In the genomic region with DNA sequence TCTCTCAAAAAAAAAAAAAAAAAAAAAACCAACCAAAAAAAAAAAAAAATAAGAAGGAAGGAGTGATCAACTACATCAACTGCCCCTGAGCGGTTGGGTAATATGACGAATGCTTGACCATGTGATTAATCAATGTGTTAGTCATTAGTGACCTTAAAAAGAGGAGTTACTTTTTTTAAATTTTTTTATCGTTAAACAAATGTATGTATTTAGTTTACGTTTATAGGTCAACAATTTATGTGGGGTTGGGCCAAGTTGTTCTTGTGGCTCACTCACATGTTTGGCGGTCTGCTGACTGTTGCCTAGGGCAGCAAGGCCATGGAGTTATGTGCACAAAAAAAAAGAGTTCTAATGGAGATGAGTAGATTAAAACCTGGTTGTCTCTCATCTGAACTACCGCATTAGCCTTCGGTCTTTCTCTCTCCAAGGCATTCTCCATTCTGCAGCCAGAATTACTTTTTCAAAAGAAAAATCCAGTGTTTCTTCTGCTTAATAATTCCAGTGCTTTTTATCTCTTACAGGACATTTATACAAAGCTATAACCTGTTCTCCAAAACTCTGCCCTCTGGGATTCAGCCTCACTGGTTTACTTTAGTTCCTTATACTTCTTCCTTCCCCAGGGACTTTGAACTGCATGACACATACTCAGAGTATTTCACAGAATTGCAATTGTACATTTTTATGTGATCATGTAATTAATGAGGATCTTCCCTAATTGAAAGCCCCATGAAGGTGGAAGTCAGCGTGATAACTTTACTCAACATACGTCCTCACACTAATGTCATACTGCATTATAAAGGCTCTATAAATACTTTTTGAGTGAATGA, we compare ENCODE assay signal across 17 cellular contexts.
A peak's percentile ranks its signal among the peaks of the same experiment; 100 is the strongest.
DNase-seq lines count a peak whose midpoint lies in the region; ATAC-seq lines count a peak whose summit lies in the region.
"Had no signal": no experiment of that assay in that cellular context is flagged by ENCODE, and none has a peak within 500 bp of the region (broad histone marks: within the 10 kb centered on the region; RNA-seq: fewer than 3 reads in every experiment).

No MANE protein-coding gene starts in this region.

- no peak overlapping the region for H4K91ac ChIP-seq in neuronal stem cell (ENCODE audit: low read depth, low read length, poor library complexity)

- no peaks in the 10 kb centered on the region for H3K36me3 ChIP-seq in neuronal stem cell (replicated peaks in 1 of 2; ENCODE audit: control insufficient read depth in 2 of 2, insufficient read depth in 2 of 2, low read length in 2 of 2)
- H3K36me3 ChIP-seq: BLaER1, colonic mucosa, gastrocnemius medialis, transverse colon had no signal

- no peaks in the 10 kb centered on the region for H3K79me1 ChIP-seq in neuronal stem cell (ENCODE audit: low read depth, low read length)

- no peaks in the 10 kb centered on the region for H3K9me3 ChIP-seq in neuronal stem cell (replicated peaks in 1 of 2; ENCODE audit: control insufficient read depth in 2 of 2, insufficient read depth in 1 of 2, low read depth in 1 of 2, low read length in 2 of 2)
- H3K9me3 ChIP-seq: BLaER1, colonic mucosa, gastrocnemius medialis, psoas muscle, transverse colon had no signal

- no peak overlapping the region for H3K9ac ChIP-seq in neuronal stem cell (ENCODE audit: low read depth, low read length, poor library complexity)
- H3K9ac ChIP-seq: BLaER1 had no signal

- H2AK5ac ChIP-seq in neuronal stem cell (ENCODE audit: low read depth, low read length), result no peak overlapping the region

- H2BK5ac ChIP-seq in neuronal stem cell (ENCODE audit: low read length), result no peak overlapping the region

- H4K8ac ChIP-seq in neuronal stem cell (ENCODE audit: low read depth, low read length), result no peak overlapping the region

- no peak overlapping the region for H2BK120ac ChIP-seq in neuronal stem cell (ENCODE audit: low read depth, low read length)

- no peaks in the 10 kb centered on the region for H3K27me3 ChIP-seq in neuronal stem cell (ENCODE audit: control insufficient read depth in 3 of 3, insufficient read depth in 3 of 3, low read depth in 1 of 3, low read length in 3 of 3)
- H3K27me3 ChIP-seq: BLaER1, colonic mucosa, gastrocnemius medialis, transverse colon had no signal

- H3K4ac ChIP-seq in neuronal stem cell (ENCODE audit: low read length), result no peak overlapping the region

- H3K4me1 ChIP-seq in neuronal stem cell (ENCODE audit: control insufficient read depth in 2 of 2, insufficient read depth in 1 of 2, low read depth in 1 of 2, low read length in 2 of 2), result no peaks in the 10 kb centered on the region
- H3K4me1 ChIP-seq: BLaER1, colonic mucosa, psoas muscle had no signal

- H3K4me2 ChIP-seq in neuronal stem cell (ENCODE audit: insufficient read depth, low read length, poor library complexity, severe bottlenecking), result no peak overlapping the region
- H3K4me2 ChIP-seq: BLaER1 had no signal

- no peak overlapping the region for H3K14ac ChIP-seq in neuronal stem cell (ENCODE audit: low read length)

- no peak overlapping the region for H3K18ac ChIP-seq in neuronal stem cell (ENCODE audit: low read length)

- H2BK12ac ChIP-seq in neuronal stem cell (ENCODE audit: low read length), result no peak overlapping the region

- no peak for ATAC-seq in stimulated activated naive CD8-positive, alpha-beta T cell treated with anti-CD3 and anti-CD28 coated beads, Interleukin-15, Interleukin-2, amounts not matched to agents 100 U/mL and 50 U/mL, for 24 hours
- ATAC-seq in GM21786 (IDR thresholded peaks at IDR 0.05; ENCODE audit: unreplicated experiment), result no peak
- ATAC-seq: gastrocnemius medialis, psoas muscle had no signal

- H2AFZ ChIP-seq in neuronal stem cell (ENCODE audit: low read length), result peak overlapping the region; percentile 40

- H3K4me3 ChIP-seq in neuronal stem cell (ENCODE audit: low read length in 2 of 2), result no peak overlapping the region
- H3K4me3 ChIP-seq: BLaER1, colonic mucosa, gastrocnemius medialis, psoas muscle, transverse colon had no signal

- peak; percentile 75 for DNase-seq in EL
- DNase-seq in RPMI7951 (ENCODE audit: low read depth), result peak; percentile 75
- DNase-seq in fibroblast of gingiva (ENCODE audit: low read depth), result peak; percentile 49
- no peak for DNase-seq in neuronal stem cell (ENCODE audit: low spot score)
- DNase-seq in stimulated activated naive CD8-positive, alpha-beta T cell treated with anti-CD3 and anti-CD28 coated beads, Interleukin-15, Interleukin-2, amounts not matched to agents 100 U/mL and 50 U/mL, for 24 hours, result no peak
- no peak for DNase-seq in stimulated activated CD4-positive, alpha-beta T cell treated with anti-CD3 and anti-CD28 coated beads, Interleukin-15, amount 100 ng/mL, for 24 hours
- no peak for DNase-seq in superior temporal gyrus (ENCODE audit: extremely low spot score)
- DNase-seq: activated CD4-positive, CD25-positive, alpha-beta regulatory T cell treated with anti-CD3 and anti-CD28 coated beads, Interleukin-2, amount 50 U/mL, for 72 hours; activated CD8-positive, alpha-beta memory T cell treated with anti-CD3 and anti-CD28 coated beads, Interleukin-2, amount 50 U/mL, for 4 hours; colonic mucosa; gastrocnemius medialis; islet precursor cell; psoas muscle; T-helper 1 cell; transverse colon had no signal

- WGBS in neuronal stem cell (ENCODE audit: extremely low coverage in 2 of 2, insufficient read length in 2 of 2, insufficient replicate concordance in 1 of 2), 2 donors, result 100% methylated on average over 2 of the region's 9 CpGs; no CpG with 5 or more reads in 1 of the 2 donors

- H2BK15ac ChIP-seq in neuronal stem cell (ENCODE audit: low read length), result no peak overlapping the region

- H3K23ac ChIP-seq in neuronal stem cell (ENCODE audit: low read depth, low read length, poor library complexity), result no peak overlapping the region

- no peak overlapping the region for H3K27ac ChIP-seq in neuronal stem cell (replicated peaks; ENCODE audit: low read length)
- H3K27ac ChIP-seq: BLaER1, colonic mucosa, gastrocnemius medialis, psoas muscle, transverse colon had no signal

Comparison
In these comparisons a context has a peak if more than half of its experiments do, and no peak if none do; other contexts are left out.
1. DNase-seq: peak in EL (single experiment), RPMI7951 (single experiment) and fibroblast of gingiva (single experiment); none in neuronal stem cell (single experiment), stimulated activated naive CD8-positive, alpha-beta T cell treated with anti-CD3 and anti-CD28 coated beads, Interleukin-15, Interleukin-2, amounts not matched to agents 100 U/mL and 50 U/mL, for 24 hours (single experiment), stimulated activated CD4-positive, alpha-beta T cell treated with anti-CD3 and anti-CD28 coated beads, Interleukin-15, amount 100 ng/mL, for 24 hours (single experiment) and superior temporal gyrus (single experiment).